Comparison of ENCODE assay signal across 8 cellular contexts in genomic region chr10:17409170-17409733, GRCh38. TPM values are rescaled to one million over a fixed set of nuclear protein-coding genes. Genes with fewer than 3 reads are reported as not detected.
DNase-seq lines count a peak whose midpoint lies in the region; ATAC-seq, FAIRE-seq and TF ChIP-seq lines count a peak whose summit lies in the region.
"Had no signal": no experiment of that assay in that cellular context is flagged by ENCODE, and none has a peak within 500 bp of the region (broad histone marks: within the 10 kb centered on the region; RNA-seq: fewer than 3 reads in every experiment).

No MANE protein-coding gene starts in this region.

- no peak overlapping the region for H3K18ac ChIP-seq in mesenchymal stem cell (ENCODE audit: low read depth in 1 of 2, low read length in 2 of 2)

- H2AFZ ChIP-seq in Karpas-422 (ENCODE audit: low read length) (no peak overlapping the region), GM12878 (ENCODE audit: control insufficient read depth, low read depth, low read length) (no peak overlapping the region), mesenchymal stem cell (ENCODE audit: low read depth, low read length) (no peak overlapping the region)

- H3K27me3 ChIP-seq in Karpas-422 (ENCODE audit: low read length), result no peaks in the 10 kb centered on the region
- no peaks in the 10 kb centered on the region for H3K27me3 ChIP-seq in GM12878 (replicated peaks in 1 of 2; ENCODE audit: control insufficient read depth in 2 of 2, insufficient read depth in 2 of 2, low read length in 1 of 2)
- peaks cover 0 to 6% of the 10 kb centered on the region in 2 experiments for H3K27me3 ChIP-seq in mesenchymal stem cell (ENCODE audit: control insufficient read depth in 1 of 2, insufficient read depth in 1 of 2, low read length in 2 of 2)
- no peaks in the 10 kb centered on the region for H3K27me3 ChIP-seq in gastroesophageal sphincter

- H3K27ac ChIP-seq in Karpas-422 (ENCODE audit: low read length) (no peak overlapping the region), GM12878 (ENCODE audit: control insufficient read depth, insufficient read depth) (no peak overlapping the region), mesenchymal stem cell (ENCODE audit: low read length, poor library complexity, severe bottlenecking) (no peak overlapping the region), gastroesophageal sphincter (no peak overlapping the region)

- no peak overlapping the region for H4K8ac ChIP-seq in mesenchymal stem cell (ENCODE audit: low read length)

- H3K27me3 Mint-ChIP-seq in neural crest cell (ENCODE audit: low read depth), result peaks cover 2% of the 10 kb centered on the region

- no peak overlapping the region for H2BK120ac ChIP-seq in mesenchymal stem cell (ENCODE audit: low read depth, low read length)

- H3K4me1 Mint-ChIP-seq in neural crest cell, result peaks cover 10% of the 10 kb centered on the region

- H4K20me1 ChIP-seq in Karpas-422 (ENCODE audit: insufficient read depth, low read depth, low read length) (no peaks in the 10 kb centered on the region), GM12878 (ENCODE audit: control insufficient read depth, insufficient read depth) (no peaks in the 10 kb centered on the region)

- 50% methylated on average over 5 of the region's 5 CpGs for WGBS in GM12878 (ENCODE audit: insufficient coverage, insufficient replicate concordance, low lambda C conversion rate, missing lambda C conversion rate)
- WGBS in mesenchymal stem cell, result 88% methylated on average over 5 of the region's 5 CpGs
- 93% methylated on average over 3 of the region's 5 CpGs; no CpG with 5 or more reads in 1 of the 2 donors for WGBS in gastroesophageal sphincter (ENCODE audit: low coverage in 1 of 2), 2 donors

- H3K9me2 ChIP-seq in Karpas-422 (replicated peaks; ENCODE audit: insufficient read depth, low read length), result no peaks in the 10 kb centered on the region

- H3K9ac ChIP-seq in Karpas-422 (ENCODE audit: low read length) (no peak overlapping the region), GM12878 (ENCODE audit: control insufficient read depth, insufficient read depth, low read length) (no peak overlapping the region), mesenchymal stem cell (ENCODE audit: low read length) (no peak overlapping the region)

- SMC1A ChIA-PET in GM12878 (lab: Charles Lee; ENCODE audit: uncharacterized antibody, unreplicated experiment), result interaction anchor here (0.5 to 2.3 kb wide), 12 partner anchors 16 to 193 kb away, joined by 3 to 9 read pairs (median 4); no protein-coding TSS in a partner anchor

- no peaks in the 10 kb centered on the region for H3K9me3 Mint-ChIP-seq in neural crest cell

- POLR2A ChIA-PET in GM12878 (lab: Charles Lee), result no interaction called here

- no peak overlapping the region for H3K4me2 ChIP-seq in Karpas-422 (ENCODE audit: low read depth, low read length, poor library complexity, severe bottlenecking)
- no peak overlapping the region for H3K4me2 ChIP-seq in GM12878 (ENCODE audit: control insufficient read depth, insufficient read depth)
- no peak overlapping the region for H3K4me2 ChIP-seq in mesenchymal stem cell (ENCODE audit: low read length, poor library complexity, severe bottlenecking)

- no peaks in the 10 kb centered on the region for H3K36me3 Mint-ChIP-seq in neural crest cell (ENCODE audit: low read depth)

- H3K4ac ChIP-seq in mesenchymal stem cell (ENCODE audit: low read depth in 1 of 2, low read length in 2 of 2), result no peak overlapping the region

- no peak overlapping the region for H3K27ac Mint-ChIP-seq in neural crest cell (ENCODE audit: unreplicated experiment)

- intact Hi-C loops in GM12878 (cut with micrococcal nuclease; ENCODE audit: unreplicated experiment), result loop anchor here (1.0 kb wide), 1 partner anchor 190 kb away; no protein-coding TSS in a partner anchor

- TF ChIP-seq EP300 in GM12878 (IDR thresholded peaks at IDR 0.05; ENCODE audit: borderline replicate concordance in 1 of 2, control insufficient read depth in 1 of 2, low read depth in 2 of 2, low read length in 2 of 2), result no peak
- TF ChIP-seq EP300 in gastroesophageal sphincter (IDR thresholded peaks at IDR 0.05), result no peak

- RAD21 ChIA-PET in GM12878 (lab: Charles Lee; ENCODE audit: unreplicated experiment), result interaction anchor here (0.6 to 2.1 kb wide), 14 partner anchors 23 to 1396 kb away, joined by 3 to 13 read pairs (median 4); no protein-coding TSS in a partner anchor

- TF ChIP-seq POLR2A in GM12878 (IDR thresholded peaks at IDR 0.05; ENCODE audit: low read depth, low read length) (no peak), gastroesophageal sphincter (IDR thresholded peaks at IDR 0.05) (no peak)

- CTCF ChIA-PET in GM12878 (lab: Yijun Ruan, JAX), result interaction anchor here (0.6 to 3.9 kb wide), 32 partner anchors 10 to 807 kb away, joined by 3 to 56 read pairs (median 4); no protein-coding TSS in a partner anchor

- H3K4me1 ChIP-seq in Karpas-422 (ENCODE audit: low read length) (no peaks in the 10 kb centered on the region), GM12878 (ENCODE audit: control insufficient read depth, insufficient read depth, low read length) (no peaks in the 10 kb centered on the region), mesenchymal stem cell (ENCODE audit: control insufficient read depth, insufficient read depth, low read depth, low read length) (no peaks in the 10 kb centered on the region), gastroesophageal sphincter (no peaks in the 10 kb centered on the region)

- no peaks in the 10 kb centered on the region for H3K9me3 ChIP-seq in Karpas-422 (ENCODE audit: low read length)
- no peaks in the 10 kb centered on the region for H3K9me3 ChIP-seq in GM12878 (replicated peaks; ENCODE audit: control insufficient read depth, insufficient read depth, low read length)
- no peaks in the 10 kb centered on the region for H3K9me3 ChIP-seq in mesenchymal stem cell (ENCODE audit: control insufficient read depth, low read length)
- H3K9me3 ChIP-seq in gastroesophageal sphincter, result no peaks in the 10 kb centered on the region

- BruUV-seq in GM12878 (replicated peaks; lab: Mats Ljungman, UMichigan), result no TSS peak

- H3K4me3 ChIP-seq in Karpas-422 (ENCODE audit: low read length) (no peak overlapping the region), GM12878 (no peak overlapping the region), mesenchymal stem cell (ENCODE audit: insufficient read depth in 1 of 2, low read depth in 1 of 2, low read length in 2 of 2) (no peak overlapping the region), gastroesophageal sphincter (no peak overlapping the region)

- H2BK5ac ChIP-seq in mesenchymal stem cell (ENCODE audit: low read depth, low read length, poor library complexity, severe bottlenecking), result no peak overlapping the region

- ATAC-seq in GM12878 (peak; percentile 54; the same call in 2 of the 3 replicates), gastroesophageal sphincter (no peak)

- peak; percentile 47 for TF ChIP-seq RAD21 in GM12878 (IDR thresholded peaks at IDR 0.05; ENCODE audit: insufficient read depth, low read depth, low read length)

- H3K36me3 ChIP-seq in Karpas-422 (ENCODE audit: insufficient read depth, low read length), result no peaks in the 10 kb centered on the region
- no peaks in the 10 kb centered on the region for H3K36me3 ChIP-seq in GM12878 (ENCODE audit: control insufficient read depth in 2 of 2, insufficient read depth in 2 of 2, low read length in 1 of 2)
- H3K36me3 ChIP-seq in mesenchymal stem cell (ENCODE audit: control insufficient read depth in 1 of 2, insufficient read depth in 2 of 2, low read depth in 1 of 2, low read length in 2 of 2), result no peaks in the 10 kb centered on the region
- H3K36me3 ChIP-seq in gastroesophageal sphincter, result no peaks in the 10 kb centered on the region

- in situ Hi-C loops in GM12878 (cut with MboI), result no loop called here

- no peak overlapping the region for H2BK15ac ChIP-seq in mesenchymal stem cell (ENCODE audit: low read depth, poor library complexity, severe bottlenecking)

- peak; percentile 82 for FAIRE-seq in G401.6 (lab: Jason Lieb, UNC)
- FAIRE-seq in GM12878 (lab: Jason Lieb, UNC), result no peak

- H2AK5ac ChIP-seq in mesenchymal stem cell (ENCODE audit: low read length, severe bottlenecking), result no peak overlapping the region

- no peaks in the 10 kb centered on the region for H3K79me2 ChIP-seq in Karpas-422 (ENCODE audit: low read length)
- no peaks in the 10 kb centered on the region for H3K79me2 ChIP-seq in GM12878 (ENCODE audit: control insufficient read depth, insufficient read depth, low read length)

- H3K14ac ChIP-seq in mesenchymal stem cell (ENCODE audit: low read length in 2 of 2), result no peak overlapping the region

- no peaks in the 10 kb centered on the region for H3K79me1 ChIP-seq in mesenchymal stem cell (replicated peaks; ENCODE audit: low read length, poor library complexity, severe bottlenecking)

- TF ChIP-seq CTCF in GM12878 (IDR thresholded peaks at IDR 0.05 in 2 of 3, conservative IDR thresholded peaks at IDR 0.05 in 1 of 3; ENCODE audit: control insufficient read depth in 2 of 3, extremely low read depth in 1 of 3, insufficient read depth in 1 of 3, low read depth in 3 of 3, low read length in 3 of 3), result peak; percentile 40 to 50 (median 50)
- TF ChIP-seq CTCF in neural crest cell (conservative IDR thresholded peaks at IDR 0.05), result peak; percentile 50
- peak in 1 of 4 experiments; percentile 5 for TF ChIP-seq CTCF in gastroesophageal sphincter (IDR thresholded peaks at IDR 0.05)

- DNase-seq in Karpas-422, result peak; percentile 57
- DNase-seq in GM12878 (ENCODE audit: low read depth, low spot score), result no peak
- DNase-seq in neural crest cell (ENCODE audit: low read depth, low spot score), result no peak
- DNase-seq in mesenchymal stem cell, result no peak
- DNase-seq in SHP77 treated with DMSO at 0.1 percent for 48 hours (lab: John Stamatoyannopoulos, UW), result no peak
- DNase-seq: anterior cingulate cortex had no signal

- H2BK12ac ChIP-seq in mesenchymal stem cell (ENCODE audit: low read length in 2 of 2), result no peak overlapping the region

- H3K23ac ChIP-seq in mesenchymal stem cell (ENCODE audit: low read length in 2 of 2), result no peak overlapping the region

- H4K91ac ChIP-seq in mesenchymal stem cell (ENCODE audit: low read length), result no peak overlapping the region

- H3K4me3 Mint-ChIP-seq in neural crest cell, result no peak overlapping the region

RNA-seq across cellular contexts. Expression of gene ST8SIA6, which starts 45.1 kb away (rescaled TPM):
- total RNA-seq in Karpas-422 (2014; rRNA removed; shearing (Covaris generic); ENCODE audit: low replicate concordance), result not detected in 2 replicates
- not detected in 2 replicates for total RNA-seq in GM12878 (2013; cell fraction: nucleolus; rRNA removed)
- total RNA-seq in GM12878 (2014; rRNA removed), result not detected in 2 replicates
- total RNA-seq in GM12878 (2014; rRNA removed; fragmentation: Illumina TruSeq; extraction: Trizol), result not detected in 2 replicates
- not detected in 2 replicates for total RNA-seq in GM12878 (2021)
- not detected for polyA plus RNA-seq in GM12878 (2011; ENCODE audit: low read depth)
- 0.22 and 0.29 TPM in 2 replicates for polyA plus RNA-seq in GM12878 (2011; rRNA removed)
- polyA plus RNA-seq in GM12878 (2011; cell fraction: cytosol; rRNA removed), result 0.04 and 0.07 TPM in 2 replicates
- polyA plus RNA-seq in GM12878 (2011; cell fraction: nucleus; rRNA removed), result 0.10 and 0.19 TPM in 2 replicates
- 0.14 TPM in 1 of 2 replicates, not detected in the other for polyA plus RNA-seq in GM12878 (2012)
- polyA plus RNA-seq in GM12878 (2014; fragmentation: Illumina TruSeq; extraction: Trizol), result not detected in 2 replicates
- polyA plus RNA-seq in GM12878 (2014; fragmentation: Nextera tagmentation; extraction: Ambion mirVana), result not detected
- polyA plus RNA-seq in GM12878 (2014; rRNA removed), result not detected in 2 replicates
- polyA plus RNA-seq in GM12878 (2016; fragmentation: Nextera tagmentation; extraction: Ambion mirVana), result not detected
- polyA minus RNA-seq in GM12878 (2011; rRNA and poly(A)+ RNA removed), result 0.10 TPM in 1 of 2 replicates, not detected in the other
- polyA minus RNA-seq in GM12878 (2011; cell fraction: cytosol; rRNA and poly(A)+ RNA removed), result not detected in 2 replicates
- polyA minus RNA-seq in GM12878 (2011; cell fraction: nucleus; rRNA and poly(A)+ RNA removed), result 0.24 TPM in 1 of 2 replicates, not detected in the other
- total RNA-seq in neural crest cell, result not detected in 2 replicates
- 0.03 TPM for polyA plus RNA-seq in mesenchymal stem cell (2013, experiment 1 of 2)
- not detected for polyA plus RNA-seq in mesenchymal stem cell (2013, experiment 2 of 2)
- total RNA-seq in gastroesophageal sphincter, result 1 to 10 TPM in 2 of 4 donors, not detected in 2; 1.5 to 1.9 TPM
